ENCODE assay signal across 10 cellular contexts in the genomic region with DNA sequence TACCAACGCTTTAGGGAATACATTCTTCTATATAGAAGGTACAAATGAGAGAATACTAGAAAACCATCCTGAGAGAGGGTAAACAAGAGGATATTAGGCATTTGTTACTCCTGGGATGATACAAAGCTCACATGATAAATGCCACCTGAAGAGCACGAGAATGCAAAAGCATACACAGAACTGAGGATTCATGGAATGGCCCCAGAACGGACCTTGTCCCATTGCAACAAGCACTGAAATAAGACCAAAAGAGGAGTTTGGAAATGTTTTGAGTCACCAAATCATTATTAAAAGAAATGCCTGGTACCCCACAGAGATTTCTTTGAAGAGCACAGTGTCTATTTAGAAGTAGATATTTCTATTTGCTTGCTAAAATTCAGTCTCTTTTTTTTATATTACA.
"Had no signal": no experiment of that assay in that cellular context is flagged by ENCODE, and none has a peak within 500 bp of the region (broad histone marks: within the 10 kb centered on the region; RNA-seq: fewer than 3 reads in every experiment).

No MANE protein-coding gene starts in this region.

- H3K4me3 Mint-ChIP-seq: H9, HFFc6 had no signal

- H3K9me3 Mint-ChIP-seq: HFFc6 had no signal

- H3K36me3 ChIP-seq: HAP-1 had no signal

- DNase-seq: GM23248, GOT3, H7, H9, HCEC 1CT, HFFc6 had no signal

- FAIRE-seq: H1, H54 had no signal

- H3K4me3 ChIP-seq: GM23248, HAP-1 had no signal

- H2AFZ ChIP-seq: GM23248 had no signal

- H3K9me3 ChIP-seq: HAP-1 had no signal

- H3K27ac Mint-ChIP-seq: H9, HFFc6 had no signal

- H3K9ac ChIP-seq: GM23248 had no signal

- ATAC-seq: HCT116 had no signal

- H3K27ac ChIP-seq: GM23248 had no signal
